In the genomic region with DNA sequence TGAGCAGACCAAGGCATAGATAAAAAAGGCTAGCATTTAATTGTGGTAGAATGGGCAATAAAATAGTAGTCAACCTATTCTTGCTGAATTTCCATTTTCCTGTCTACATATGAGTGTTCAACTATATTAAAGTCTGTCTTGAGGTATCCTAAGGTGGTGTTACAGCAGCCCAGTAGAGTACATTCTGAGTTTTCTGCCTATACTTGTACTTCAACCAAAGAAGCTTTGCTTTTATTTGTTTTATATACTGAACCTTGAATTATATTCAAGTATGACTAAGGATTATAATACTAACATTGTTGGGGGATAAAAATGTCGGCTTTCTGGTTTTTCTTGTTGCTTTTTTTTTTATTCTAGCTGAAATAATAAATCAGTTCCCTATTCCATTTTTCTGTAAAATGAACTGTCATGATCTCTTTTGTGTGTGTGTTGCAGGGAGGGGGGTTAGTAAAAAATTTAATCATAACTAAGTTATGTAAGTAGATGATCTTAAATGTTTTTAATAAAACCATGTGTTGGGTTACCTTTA, we compare ENCODE assay signal across 15 cellular contexts.
DNase-seq lines count a peak whose midpoint lies in the region; ATAC-seq, FAIRE-seq and TF ChIP-seq lines count a peak whose summit lies in the region.
"Had no signal": no experiment of that assay in that cellular context is flagged by ENCODE, and none has a peak within 500 bp of the region (broad histone marks: within the 10 kb centered on the region; RNA-seq: fewer than 3 reads in every experiment).

No MANE protein-coding gene starts in this region.

- ATAC-seq in HCT116 = no peak
- ATAC-seq in T-helper 17 cell = no peak
- ATAC-seq in pancreas = no peak
- ATAC-seq in activated T-helper 17 cell treated with anti-CD3 and anti-CD28 coated beads, Interleukin-2, amount 50 U/mL, for 72 hours (replicated peaks) = no peak
- ATAC-seq: GM12878 had no signal

- H3K9ac ChIP-seq in HCT116 (ENCODE audit: low read length) = no peak overlapping the region

- H3K4me1 Mint-ChIP-seq in T-helper 17 cell = peaks cover 2% of the 10 kb centered on the region
- peaks cover 4% of the 10 kb centered on the region for H3K4me1 Mint-ChIP-seq in activated T-helper 17 cell treated with anti-CD3 and anti-CD28 coated beads, Interleukin-2, amount 50 U/mL, for 72 hours

- H3K4me3 ChIP-seq in HCT116 (replicated peaks in 1 of 2; ENCODE audit: low read depth in 1 of 2, low read length in 2 of 2) = no peak overlapping the region
- H3K4me3 ChIP-seq in esophagus squamous epithelium = no peak overlapping the region
- no peak overlapping the region for H3K4me3 ChIP-seq in pancreas
- H3K4me3 ChIP-seq: GM12878, HAP-1 had no signal

- intact Hi-C loops in HCT116 (cut with micrococcal nuclease) (no loop called here), esophagus squamous epithelium (cut with DNase I) (no loop called here), pancreas (cut with DNase I) (no loop called here)

- H3K4me1 ChIP-seq in HCT116 (ENCODE audit: control insufficient read depth in 1 of 2, insufficient read depth in 2 of 2, low read length in 2 of 2) = peaks cover 32 to 40% of the 10 kb centered on the region in 2 experiments; a peak in 3 of 4 replicates
- H3K4me1 ChIP-seq in esophagus squamous epithelium = peaks cover 11 to 55% (median 24%) of the 10 kb centered on the region in 3 donors
- peaks cover 4 to 15% (median 13%) of the 10 kb centered on the region in 3 donors for H3K4me1 ChIP-seq in pancreas

- peak overlapping the region; percentile 21 for H3K27ac Mint-ChIP-seq in T-helper 17 cell
- no peak overlapping the region for H3K27ac Mint-ChIP-seq in activated T-helper 17 cell treated with anti-CD3 and anti-CD28 coated beads, Interleukin-2, amount 50 U/mL, for 72 hours

- H3K36me3 ChIP-seq in HCT116 (ENCODE audit: control insufficient read depth in 1 of 2, insufficient read depth in 2 of 2, low read length in 2 of 2) (no peaks in the 10 kb centered on the region), esophagus squamous epithelium (no peaks in the 10 kb centered on the region), pancreas (no peaks in the 10 kb centered on the region)
- H3K36me3 ChIP-seq: HAP-1 had no signal

- no peak overlapping the region for H2AFZ ChIP-seq in HCT116 (ENCODE audit: low read depth, low read length, poor library complexity, severe bottlenecking)

- TF ChIP-seq CTCF in HCT116 (IDR thresholded peaks at IDR 0.05 in 2 of 3, conservative IDR thresholded peaks at IDR 0.05 in 1 of 3; ENCODE audit: borderline replicate concordance in 1 of 3, insufficient read depth in 1 of 3, low read depth in 2 of 3, low read length in 2 of 3) (no peak), esophagus squamous epithelium (IDR thresholded peaks at IDR 0.05) (no peak), pancreas (IDR thresholded peaks at IDR 0.05) (no peak)

- 32 to 83% methylated on average over 1 of the region's 1 CpG for WGBS in esophagus squamous epithelium, 2 donors
- whole genome bisulfite sequencing in pancreas, 2 donors = 74% methylated on average over 1 of the region's 1 CpG

- TF ChIP-seq RAD21 in HCT116 (IDR thresholded peaks at IDR 0.05; ENCODE audit: low read depth) = no peak

- H3K4me2 ChIP-seq in HCT116 (ENCODE audit: low read length) = peak overlapping the region; percentile 15; the same call in 1 of the 2 replicates

- peak; percentile 5 for FAIRE-seq in pancreas (lab: Jason Lieb, UNC)
- FAIRE-seq: GM12878, GM18507 had no signal

- RAD21 ChIA-PET in HCT116 (lab: Charles Lee; ENCODE audit: low non-redundant PET in 1 of 2, low total read pairs in 2 of 2, uncharacterized antibody in 2 of 2, unreplicated experiment in 2 of 2) = no interaction called here

- H3K9me3 Mint-ChIP-seq in activated T-helper 17 cell treated with anti-CD3 and anti-CD28 coated beads, Interleukin-2, amount 50 U/mL, for 72 hours = no peaks in the 10 kb centered on the region

- H3K36me3 Mint-ChIP-seq in T-helper 17 cell (ENCODE audit: low read depth) = no peaks in the 10 kb centered on the region
- no peaks in the 10 kb centered on the region for H3K36me3 Mint-ChIP-seq in activated T-helper 17 cell treated with anti-CD3 and anti-CD28 coated beads, Interleukin-2, amount 50 U/mL, for 72 hours (ENCODE audit: low read depth)

- H3K4me3 Mint-ChIP-seq in T-helper 17 cell = no peak overlapping the region
- no peak overlapping the region for H3K4me3 Mint-ChIP-seq in activated T-helper 17 cell treated with anti-CD3 and anti-CD28 coated beads, Interleukin-2, amount 50 U/mL, for 72 hours

- H3K9me3 ChIP-seq in HCT116 (ENCODE audit: control insufficient read depth in 1 of 2, insufficient read depth in 1 of 2, low read depth in 1 of 2, low read length in 2 of 2) (no peaks in the 10 kb centered on the region), T-helper 17 cell (ENCODE audit: control insufficient read depth, low read length, poor library complexity, severe bottlenecking) (no peaks in the 10 kb centered on the region), esophagus squamous epithelium (no peaks in the 10 kb centered on the region), pancreas (no peaks in the 10 kb centered on the region)
- H3K9me3 ChIP-seq: Caco-2, HAP-1 had no signal

- DNase-seq in HCT116 (ENCODE audit: low read depth, low spot score) (no peak), T-helper 17 cell (no peak), esophagus squamous epithelium (lab: John Stamatoyannopoulos, UW) (no peak), pancreas (no peak), ureter (ENCODE audit: low spot score) (no peak), DMS 273 treated with DMSO at 0.1 percent for 48 hours (lab: John Stamatoyannopoulos, UW) (no peak), NCI-H69 (lab: John Stamatoyannopoulos, UW) (no peak)
- DNase-seq: AML-193, Caco-2, NCI-H187 treated with DMSO at 0.1 percent for 48 hours, RPMI8226 had no signal

- POLR2A ChIA-PET in HCT116 (lab: Charles Lee) = no interaction called here

- H3K9me2 ChIP-seq in HCT116 (ENCODE audit: insufficient read depth) = no peaks in the 10 kb centered on the region; the same call in 1 of the 2 replicates

- H4K20me1 ChIP-seq in HCT116 (ENCODE audit: insufficient read depth) = no peaks in the 10 kb centered on the region; the same call in 1 of the 2 replicates

- H3K27me3 ChIP-seq in HCT116 (ENCODE audit: insufficient read depth, low read length) = no peaks in the 10 kb centered on the region
- H3K27me3 ChIP-seq in esophagus squamous epithelium = no peaks in the 10 kb centered on the region
- no peaks in the 10 kb centered on the region for H3K27me3 ChIP-seq in pancreas

- CTCF ChIA-PET in HCT116 (lab: Charles Lee) = no interaction called here

- H3K79me2 ChIP-seq in HCT116 (ENCODE audit: insufficient read depth, low read length) = peaks cover 22% of the 10 kb centered on the region

- no TSS peak for BruUV-seq in HCT116 (replicated peaks; lab: Mats Ljungman, UMichigan)

- H3K27me3 Mint-ChIP-seq in T-helper 17 cell = no peaks in the 10 kb centered on the region
- no peaks in the 10 kb centered on the region for H3K27me3 Mint-ChIP-seq in activated T-helper 17 cell treated with anti-CD3 and anti-CD28 coated beads, Interleukin-2, amount 50 U/mL, for 72 hours

- H3K27ac ChIP-seq in HCT116 (ENCODE audit: low read depth, low read length) (no peak overlapping the region; the same call in 1 of the 2 replicates), esophagus squamous epithelium (peak overlapping the region; percentile 18 to 76 (median 47)), pancreas (no peak overlapping the region)

- TF ChIP-seq POLR2A in HCT116 (IDR thresholded peaks at IDR 0.05; ENCODE audit: borderline replicate concordance, extremely low read depth, insufficient read depth, insufficient read length) (no peak), esophagus squamous epithelium (IDR thresholded peaks at IDR 0.05) (no peak)

TF ChIP-seq in HCT116, 20 proteins besides CTCF, POLR2A, EP300 and RAD21:
- TF ChIP-seq SP1 (IDR thresholded peaks at IDR 0.05; ENCODE audit: low read depth) (no peak), CBX3 (IDR thresholded peaks at IDR 0.05; ENCODE audit: low read depth) (no peak)

Comparison
In these comparisons a context has a peak if more than half of its experiments do, and no peak if none do; other contexts are left out.
1. H3K27ac ChIP-seq: peak in esophagus squamous epithelium (4 of 4); none in HCT116 (single experiment) and pancreas (0 of 4).